Comparison of ENCODE assay signal across 16 cellular contexts in genomic region chr6:169211881-169212280, GRCh38. TPM values are rescaled to one million over a fixed set of nuclear protein-coding genes. Genes with fewer than 3 reads are reported as not detected.
DNase-seq lines count a peak whose midpoint lies in the region; ATAC-seq and TF ChIP-seq lines count a peak whose summit lies in the region.
"Had no signal": no experiment of that assay in that cellular context is flagged by ENCODE, and none has a peak within 500 bp of the region (broad histone marks: within the 10 kb centered on the region; RNA-seq: fewer than 3 reads in every experiment).

No MANE protein-coding gene starts in this region.

- POLR2A ChIA-PET in RWPE1 (lab: Yijun Ruan, JAX; ENCODE audit: low non-redundant PET), result no interaction called here

- peaks cover 44% of the 10 kb centered on the region for H3K36me3 Mint-ChIP-seq in natural killer cell treated with Interleukin-12 subunit alpha and Interleukin-12 subunit beta and Interleukin-15 and Interleukin-18, amount 100 ng/mL, for 72 hours
- H3K36me3 Mint-ChIP-seq in natural killer cell (peaks cover 37% of the 10 kb centered on the region), immature natural killer cell (peaks cover under 1 to 34% (median 10%) of the 10 kb centered on the region in 3 donors)

- no peak overlapping the region for H3K9ac ChIP-seq in OCI-LY1 (ENCODE audit: low read length)

- CTCF ChIA-PET in RWPE1 (lab: Yijun Ruan, JAX), result no interaction called here

- H3K36me3 ChIP-seq in OCI-LY1 (ENCODE audit: insufficient read depth, low read length) (peaks cover 7% of the 10 kb centered on the region; the same call in 1 of the 2 replicates), upper lobe of right lung (no peaks in the 10 kb centered on the region)
- H3K36me3 ChIP-seq: gastrocnemius medialis, thyroid gland had no signal

- intact Hi-C loops in natural killer cell (cut with micrococcal nuclease), result no loop called here
- intact Hi-C loops in upper lobe of right lung (cut with DNase I), result no loop called here

- peaks cover 10 to 21% of the 10 kb centered on the region in 2 donors for H3K27me3 Mint-ChIP-seq in natural killer cell treated with Interleukin-12 subunit alpha and Interleukin-12 subunit beta and Interleukin-15 and Interleukin-18, amount 100 ng/mL, for 72 hours
- H3K27me3 Mint-ChIP-seq in natural killer cell (ENCODE audit: low read depth in 2 of 2) (peaks cover 8 to 29% of the 10 kb centered on the region in 2 donors), immature natural killer cell (ENCODE audit: low read depth in 3 of 3) (peaks cover 0 to 7% (median 0%) of the 10 kb centered on the region in 3 donors)
- H3K27me3 Mint-ChIP-seq: stimulated activated memory B cell treated with anti-CD40 and anti-IgM and Interleukin-4, amounts not matched to agents 10 μg/mL and 1 μg/mL and 100 μg/mL, for 72 hours had no signal

- H3K27me3 ChIP-seq in OCI-LY1 (ENCODE audit: insufficient read depth, low read length), result no peaks in the 10 kb centered on the region; the same call in 1 of the 2 replicates
- H3K27me3 ChIP-seq in upper lobe of right lung, result no peaks in the 10 kb centered on the region
- H3K27me3 ChIP-seq: thyroid gland had no signal

- H3K27ac ChIP-seq in OCI-LY1 (ENCODE audit: low read depth, low read length, poor library complexity, severe bottlenecking), result no peak overlapping the region
- no peak overlapping the region for H3K27ac ChIP-seq in RWPE1
- H3K27ac ChIP-seq in upper lobe of right lung, result no peak overlapping the region

- peak overlapping the region; percentile 83 for H2AFZ ChIP-seq in OCI-LY1 (ENCODE audit: low read length)

- no peaks in the 10 kb centered on the region for H3K9me2 ChIP-seq in OCI-LY1 (ENCODE audit: low read depth, low read length)

- H3K9me3 ChIP-seq in OCI-LY1 (ENCODE audit: low read length), result peaks cover 10% of the 10 kb centered on the region
- peaks cover 14% of the 10 kb centered on the region for H3K9me3 ChIP-seq in upper lobe of right lung
- H3K9me3 ChIP-seq: thyroid gland had no signal

- peak overlapping the region; percentile 59 for H3K4me3 Mint-ChIP-seq in natural killer cell treated with Interleukin-12 subunit alpha and Interleukin-12 subunit beta and Interleukin-15 and Interleukin-18, amount 100 ng/mL, for 72 hours
- H3K4me3 Mint-ChIP-seq in natural killer cell (no peak overlapping the region), immature natural killer cell (peak overlapping the region in 4 of 5 donors; percentile 19 to 44 (median 28))
- H3K4me3 Mint-ChIP-seq: stimulated activated memory B cell treated with anti-CD40 and anti-IgM and Interleukin-4, amounts not matched to agents 10 μg/mL and 1 μg/mL and 100 μg/mL, for 72 hours had no signal

- no peak overlapping the region for H3K27ac Mint-ChIP-seq in natural killer cell treated with Interleukin-12 subunit alpha and Interleukin-12 subunit beta and Interleukin-15 and Interleukin-18, amount 100 ng/mL, for 72 hours
- H3K27ac Mint-ChIP-seq in natural killer cell, result no peak overlapping the region
- peak overlapping the region in 3 of 6 donors; percentile 54 to 79 (median 70) for H3K27ac Mint-ChIP-seq in immature natural killer cell

- no peaks in the 10 kb centered on the region for H3F3A ChIP-seq in OCI-LY1 (ENCODE audit: insufficient read depth, low read length)

- DNase-seq in natural killer cell treated with Interleukin-12 subunit alpha and Interleukin-12 subunit beta and Interleukin-15 and Interleukin-18, amount 100 ng/mL, for 72 hours (ENCODE audit: low spot score), result no peak
- DNase-seq in natural killer cell (no peak), immature natural killer cell (no peak), RWPE1 (ENCODE audit: low spot score) (no peak), upper lobe of right lung (no peak)
- DNase-seq: activated CD4-positive, alpha-beta T cell treated with anti-CD3 and anti-CD28 coated beads, Interleukin-2, amount 50 U/mL, for 1 hour; caudate nucleus; gastrocnemius medialis; left cardiac atrium; midbrain; NCI-H1092; NCI-H2029 treated with DMSO at 0.1 percent for 48 hours; thyroid gland had no signal

- no peak overlapping the region for H3K4me2 ChIP-seq in OCI-LY1 (ENCODE audit: low read length)

- H3K9me3 Mint-ChIP-seq in natural killer cell treated with Interleukin-12 subunit alpha and Interleukin-12 subunit beta and Interleukin-15 and Interleukin-18, amount 100 ng/mL, for 72 hours, result peaks cover 9% of the 10 kb centered on the region
- H3K9me3 Mint-ChIP-seq in natural killer cell (peaks cover 7 to 14% of the 10 kb centered on the region in 2 donors), immature natural killer cell (peaks cover 4 to 18% (median 9%) of the 10 kb centered on the region in 6 donors)

- H3K4me1 Mint-ChIP-seq in natural killer cell treated with Interleukin-12 subunit alpha and Interleukin-12 subunit beta and Interleukin-15 and Interleukin-18, amount 100 ng/mL, for 72 hours (ENCODE audit: low read depth in 2 of 2), result peaks cover 18 to 20% of the 10 kb centered on the region in 2 donors
- H3K4me1 Mint-ChIP-seq in natural killer cell (peaks cover 5 to 9% of the 10 kb centered on the region in 2 donors), immature natural killer cell (peaks cover 6 to 35% of the 10 kb centered on the region in 2 donors)

- ATAC-seq in natural killer cell treated with Interleukin-12 subunit alpha and Interleukin-12 subunit beta and Interleukin-15 and Interleukin-18, amount 100 ng/mL, for 72 hours, result no peak
- ATAC-seq in natural killer cell (no peak), HG02840 (IDR thresholded peaks at IDR 0.05; ENCODE audit: low FRiP score, unreplicated experiment) (no peak), upper lobe of right lung (no peak)
- ATAC-seq: gastrocnemius medialis; left cardiac atrium; stimulated activated memory B cell treated with anti-CD40 and anti-IgM and Interleukin-4, amounts not matched to agents 10 μg/mL and 1 μg/mL and 100 μg/mL, for 72 hours had no signal

- H3K4me1 ChIP-seq in OCI-LY1 (ENCODE audit: insufficient read depth, low read length, severe bottlenecking) (peaks cover 15% of the 10 kb centered on the region), upper lobe of right lung (peaks cover 5% of the 10 kb centered on the region)

- TF ChIP-seq CTCF in natural killer cell (IDR thresholded peaks at IDR 0.05) (no peak), OCI-LY1 (IDR thresholded peaks at IDR 0.05; ENCODE audit: low read length) (no peak), RWPE1 (conservative IDR thresholded peaks at IDR 0.05; ENCODE audit: low read depth) (no peak), upper lobe of right lung (IDR thresholded peaks at IDR 0.05) (no peak)

- H3K79me2 ChIP-seq in OCI-LY1 (ENCODE audit: insufficient read depth, low read length), result no peaks in the 10 kb centered on the region

- H4K20me1 ChIP-seq in OCI-LY1 (ENCODE audit: insufficient read depth, low read length), result no peaks in the 10 kb centered on the region

- H3K4me3 ChIP-seq in OCI-LY1 (ENCODE audit: low read depth, low read length, poor library complexity, severe bottlenecking) (no peak overlapping the region), upper lobe of right lung (no peak overlapping the region)
- H3K4me3 ChIP-seq: thyroid gland had no signal

RNA-seq across cellular contexts. Expression of gene THBS2, which starts 41.8 kb away (rescaled TPM):
- not detected for total RNA-seq in natural killer cell treated with Interleukin-12 subunit alpha and Interleukin-12 subunit beta and Interleukin-15 and Interleukin-18, amount 100 ng/mL, for 72 hours
- not detected for total RNA-seq in natural killer cell
- polyA plus RNA-seq in immature natural killer cell, result under 1 TPM in 2 of 3 donors, not detected in 1; 0.06 to 0.11 TPM
- 23.7 TPM for total RNA-seq in upper lobe of right lung

Comparison
In these comparisons a context has a peak if more than half of its experiments do, and no peak if none do; other contexts are left out.
1. RNA of gene THBS2, which starts 41.8 kb away (total RNA-seq): 23.7 TPM in upper lobe of right lung (single experiment); not detected in natural killer cell treated with Interleukin-12 subunit alpha and Interleukin-12 subunit beta and Interleukin-15 and Interleukin-18, amount 100 ng/mL, for 72 hours and not detected in natural killer cell; every median in the first group is over 10 times any median in the second.